27 cellular contexts compared by ENCODE assay signal in the genomic region with DNA sequence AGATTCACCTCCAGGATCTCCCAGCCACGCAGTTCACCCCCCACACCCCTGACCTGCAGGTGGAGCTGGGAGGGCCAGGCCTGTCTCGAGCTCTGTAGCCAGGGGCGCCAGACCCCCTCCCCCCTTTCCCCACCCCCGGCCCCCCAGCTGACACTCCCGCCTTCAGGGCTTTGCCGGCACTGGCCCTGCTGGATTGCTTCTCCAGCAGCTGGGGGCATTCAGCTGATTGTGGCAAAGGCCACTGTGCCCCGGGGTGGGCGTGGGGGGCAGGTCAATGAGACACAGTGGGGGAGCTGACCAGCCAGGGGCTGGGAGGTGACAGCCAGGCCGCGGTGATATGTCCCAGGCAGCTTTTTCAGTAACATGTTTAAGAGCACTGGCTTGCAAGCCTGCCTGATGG. TPM values are rescaled to one million over a fixed set of nuclear protein-coding genes. Genes with fewer than 3 reads are reported as not detected.
"Had no signal": no experiment of that assay in that cellular context is flagged by ENCODE, and none has a peak within 500 bp of the region (broad histone marks: within the 10 kb centered on the region; RNA-seq: fewer than 3 reads in every experiment).

No MANE protein-coding gene starts in this region.

- H3K36me3 ChIP-seq: brain microvascular endothelial cell, cardiac muscle cell, SJSA1 had no signal

- H3K9me3 Mint-ChIP-seq: activated B cell treated with CpG ODN at 0.5 μM for 24 hours; activated CD4-positive, alpha-beta T cell treated with anti-CD3 and anti-CD28 coated beads, Interleukin-2, amount 10 ng/mL, durations not matched to agents 24 days and 14 days; activated naive CD8-positive, alpha-beta T cell treated with anti-CD3 and anti-CD28 coated beads for 36 hours; activated T-cell treated with anti-CD3 and anti-CD28 coated beads, Interleukin-2, amount 50 U/mL, for 4 hours had no signal

- H3K27me3 Mint-ChIP-seq: activated naive CD8-positive, alpha-beta T cell treated with anti-CD3 and anti-CD28 coated beads for 36 hours; T-helper 17 cell had no signal

- H3K9me3 ChIP-seq: SJSA1 had no signal

- H3K27me3 ChIP-seq: brain microvascular endothelial cell, cardiac muscle cell, SJSA1 had no signal

- H3K4me2 ChIP-seq: KMS-11 had no signal

- H3K4me3 Mint-ChIP-seq: activated CD4-positive, alpha-beta T cell treated with anti-CD3 and anti-CD28 coated beads, Interleukin-2, amount 10 ng/mL, durations not matched to agents 24 days and 14 days; activated naive CD8-positive, alpha-beta T cell treated with anti-CD3 and anti-CD28 coated beads for 36 hours; activated T-cell treated with anti-CD3 and anti-CD28 coated beads, Interleukin-2, amount 50 U/mL, for 4 hours; T-helper 17 cell had no signal

- DNase-seq: activated B cell treated with CpG ODN at 0.5 μM for 24 hours; activated CD4-positive, alpha-beta T cell treated with anti-CD3 and anti-CD28 coated beads for 1 hour; activated CD4-positive, alpha-beta T cell treated with anti-CD3 and anti-CD28 coated beads, Interleukin-2, amount 10 ng/mL, durations not matched to agents 24 days and 14 days; activated CD4-positive, alpha-beta T cell treated with anti-CD3 and anti-CD28 coated beads, Interleukin-2, amount 50 U/mL, for 48 hours; activated effector memory CD4-positive, alpha-beta T cell treated with anti-CD3 and anti-CD28 coated beads, Interleukin-2, amount 50 U/mL, for 16 hours; activated naive CD4-positive, alpha-beta T cell treated with Interleukin-2 at 50 U/mL for 16 hours; activated naive CD8-positive, alpha-beta T cell treated with anti-CD3 and anti-CD28 coated beads for 36 hours; activated T-cell treated with anti-CD3 and anti-CD28 coated beads, Interleukin-2, amount 50 U/mL, for 4 hours; brain microvascular endothelial cell; NCI-H1092; NCI-H2029; NCI-H2107; NCI-H2171 treated with DMSO at 0.1 percent for 48 hours; NCI-H226; NCI-H510A; NCI-H526 treated with DMSO at 0.1 percent for 48 hours; NCI-H82; OCI-M1; RPMI8226; SHP77; T-helper 17 cell; T-helper 9 cell had no signal

- H3K4me3 ChIP-seq: cardiac muscle cell, SJSA1 had no signal

- H3K9ac ChIP-seq: KMS-11 had no signal

- H3K27ac ChIP-seq: brain microvascular endothelial cell, cardiac muscle cell, KMS-11, SJSA1 had no signal

- ATAC-seq: activated T-cell treated with anti-CD3 and anti-CD28 coated beads, Interleukin-2, amount 50 U/mL, for 4 hours; Panc1; T-helper 17 cell had no signal

- H3K36me3 Mint-ChIP-seq: activated naive CD8-positive, alpha-beta T cell treated with anti-CD3 and anti-CD28 coated beads for 36 hours had no signal

- H3K27ac Mint-ChIP-seq: activated B cell treated with CpG ODN at 0.5 μM for 24 hours; activated naive CD8-positive, alpha-beta T cell treated with anti-CD3 and anti-CD28 coated beads for 36 hours; T-helper 17 cell had no signal

RNA-seq across cellular contexts. Expression of a gene that starts 22.2 kb away (rescaled TPM):
- total RNA-seq: cardiac muscle cell, MCF 10A, SJSA1 had no signal
- polyA plus RNA-seq: cardiac muscle cell had no signal

RNA-seq across cellular contexts. Expression of a gene that starts 37.1 kb away (rescaled TPM):
- total RNA-seq: activated B cell treated with CpG ODN at 0.5 μM for 24 hours; activated CD4-positive, alpha-beta T cell treated with anti-CD3 and anti-CD28 coated beads, Interleukin-2, amount 10 ng/mL, durations not matched to agents 24 days and 14 days; activated naive CD8-positive, alpha-beta T cell treated with anti-CD3 and anti-CD28 coated beads for 36 hours; MCF 10A; SJSA1; T-helper 17 cell had no signal
- polyA plus RNA-seq: cardiac muscle cell had no signal
